ENCODE assay signal across 11 cellular contexts in the genomic region with DNA sequence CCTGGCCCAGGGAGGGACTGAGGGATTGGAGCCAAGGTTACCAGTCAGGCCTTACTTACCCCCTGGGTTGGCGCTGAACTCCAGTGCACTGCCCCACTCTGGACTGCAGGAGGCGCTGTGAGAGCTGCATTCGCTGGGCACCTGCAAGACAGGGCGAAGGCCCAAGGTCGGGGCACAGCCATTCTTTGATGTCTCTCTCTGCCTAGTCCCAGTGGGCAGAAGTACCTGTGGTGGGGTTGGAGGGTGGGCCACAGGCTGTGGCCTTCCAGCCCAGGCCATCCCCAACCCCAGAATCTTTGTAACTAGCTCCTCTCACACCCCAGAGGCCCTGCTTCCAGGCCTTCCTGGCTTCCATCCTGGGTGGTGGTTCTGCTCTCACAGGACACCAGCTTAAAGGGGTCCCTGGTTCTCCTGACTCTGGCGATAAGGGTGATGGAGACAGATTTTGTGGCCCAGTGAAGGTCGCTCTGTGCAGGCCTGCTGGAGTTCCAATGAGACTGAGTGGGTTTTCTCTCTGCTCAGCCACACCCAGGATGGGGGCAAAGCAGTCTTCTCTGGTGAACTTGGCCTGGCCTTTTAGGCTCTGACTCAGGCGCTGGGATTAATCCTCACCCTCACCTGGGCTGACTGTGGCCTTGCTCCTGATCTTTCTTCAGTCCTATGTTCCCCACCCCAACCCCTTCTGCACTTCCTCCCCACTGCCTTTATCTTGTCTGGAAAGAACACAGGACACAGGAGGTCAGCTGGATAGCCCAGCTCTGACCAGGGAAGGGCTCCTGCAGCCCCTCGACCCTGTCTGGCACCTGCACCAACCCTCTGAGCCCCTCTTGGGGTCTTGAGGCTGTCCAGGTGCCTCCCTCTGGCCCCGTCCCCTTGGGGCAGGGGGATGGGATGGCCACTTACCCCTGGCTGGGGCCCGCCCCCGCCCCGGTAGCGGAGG. TPM values are rescaled to one million over a fixed set of nuclear protein-coding genes. Genes with fewer than 3 reads are reported as not detected.
DNase-seq lines count a peak whose midpoint lies in the region; ATAC-seq and TF ChIP-seq lines count a peak whose summit lies in the region.
"Had no signal": no experiment of that assay in that cellular context is flagged by ENCODE, and none has a peak within 500 bp of the region (broad histone marks: within the 10 kb centered on the region; RNA-seq: fewer than 3 reads in every experiment).

No MANE protein-coding gene starts in this region.

- CTCF ChIA-PET in activated CD4-positive, alpha-beta memory T cell treated with anti-CD3 and anti-CD28 coated beads, Interleukin-2, amount 10 ng/mL, durations not matched to agents 7 days and 5 days (lab: Charles Lee) = interaction anchor here (0.6 to 2.5 kb wide), 9 partner anchors 13 to 1012 kb away, joined by 3 to 12 read pairs (median 4); no protein-coding TSS in a partner anchor

- H3K9me3 ChIP-seq in lower lobe of right lung = no peaks in the 10 kb centered on the region

- peaks cover 14% of the 10 kb centered on the region for H3K27me3 Mint-ChIP-seq in activated CD4-positive, alpha-beta memory T cell treated with anti-CD3 and anti-CD28 coated beads, Interleukin-2, amount 10 ng/mL, durations not matched to agents 7 days and 5 days

- peak; percentile 6 to 19 for DNase-seq in AML-193 (lab: John Stamatoyannopoulos, UW)
- peak; percentile 67 for DNase-seq in GM20000 (ENCODE audit: low spot score)
- DNase-seq in activated CD4-positive, alpha-beta memory T cell treated with anti-CD3 and anti-CD28 coated beads, Interleukin-2, amount 10 ng/mL, durations not matched to agents 7 days and 5 days = peak; percentile 45
- no peak for DNase-seq in lower lobe of right lung
- no peak for DNase-seq in NCI-H345 (lab: John Stamatoyannopoulos, UW)
- DNase-seq in omental fat pad (ENCODE audit: low spot score) = no peak
- DNase-seq: aorta, NCI-H446 treated with DMSO at 0.1 percent for 48 hours had no signal

- H3K27ac Mint-ChIP-seq in activated CD4-positive, alpha-beta memory T cell treated with anti-CD3 and anti-CD28 coated beads, Interleukin-2, amount 10 ng/mL, durations not matched to agents 7 days and 5 days = no peak overlapping the region

- H3K9me3 Mint-ChIP-seq in activated CD4-positive, alpha-beta memory T cell treated with anti-CD3 and anti-CD28 coated beads, Interleukin-2, amount 10 ng/mL, durations not matched to agents 7 days and 5 days = no peaks in the 10 kb centered on the region

- no peaks in the 10 kb centered on the region for H3K36me3 Mint-ChIP-seq in activated CD4-positive, alpha-beta memory T cell treated with anti-CD3 and anti-CD28 coated beads, Interleukin-2, amount 10 ng/mL, durations not matched to agents 7 days and 5 days (ENCODE audit: low read depth)

- no peak overlapping the region for H3K4me3 ChIP-seq in lower lobe of right lung

- peak; percentile 68 for TF ChIP-seq CTCF in GM20000 (IDR thresholded peaks at IDR 0.05; ENCODE audit: extremely low read depth, missing control alignments)
- peak; percentile 33 for TF ChIP-seq CTCF in lower lobe of right lung (IDR thresholded peaks at IDR 0.05)
- no peak for TF ChIP-seq CTCF in omental fat pad (IDR thresholded peaks at IDR 0.05)

- H3K27me3 ChIP-seq in lower lobe of right lung (ENCODE audit: low read depth) = no peaks in the 10 kb centered on the region

- no peaks in the 10 kb centered on the region for H3K4me1 ChIP-seq in lower lobe of right lung

- H3K36me3 ChIP-seq in lower lobe of right lung = no peaks in the 10 kb centered on the region

- no peak overlapping the region for H3K27ac ChIP-seq in lower lobe of right lung

- H3K4me1 Mint-ChIP-seq in activated CD4-positive, alpha-beta memory T cell treated with anti-CD3 and anti-CD28 coated beads, Interleukin-2, amount 10 ng/mL, durations not matched to agents 7 days and 5 days = no peaks in the 10 kb centered on the region

- H3K4me3 Mint-ChIP-seq in activated CD4-positive, alpha-beta memory T cell treated with anti-CD3 and anti-CD28 coated beads, Interleukin-2, amount 10 ng/mL, durations not matched to agents 7 days and 5 days = no peak overlapping the region

- intact Hi-C loops in lower lobe of right lung (cut with DNase I) = no loop called here

- ATAC-seq in lower lobe of right lung (no peak), HG03432 (IDR thresholded peaks at IDR 0.05; ENCODE audit: unreplicated experiment) (no peak), GM21528 (IDR thresholded peaks at IDR 0.05; ENCODE audit: low FRiP score, unreplicated experiment) (no peak), omental fat pad (ENCODE audit: low FRiP score) (no peak)

- POLR2A ChIA-PET in activated CD4-positive, alpha-beta memory T cell treated with anti-CD3 and anti-CD28 coated beads, Interleukin-2, amount 10 ng/mL, durations not matched to agents 7 days and 5 days (lab: Charles Lee) = no interaction called here

RNA-seq across cellular contexts. Expression of gene MYOG, which starts 1.0 kb away (rescaled TPM):
- not detected for total RNA-seq in activated CD4-positive, alpha-beta memory T cell treated with anti-CD3 and anti-CD28 coated beads, Interleukin-2, amount 10 ng/mL, durations not matched to agents 7 days and 5 days
- not detected for total RNA-seq in lower lobe of right lung
- not detected for total RNA-seq in omental fat pad
- total RNA-seq: aorta, mononuclear cell had no signal

RNA-seq across cellular contexts. Expression of gene ADORA1, which starts 42.7 kb away (rescaled TPM):
- under 1 TPM in 1 of 2 experiments, not detected in 1; 0.40 TPM for total RNA-seq in activated CD4-positive, alpha-beta memory T cell treated with anti-CD3 and anti-CD28 coated beads, Interleukin-2, amount 10 ng/mL, durations not matched to agents 7 days and 5 days
- total RNA-seq in lower lobe of right lung (4.1 TPM), omental fat pad (1 to 10 TPM; 1.4 to 4.3 (median 2.6) TPM)
- total RNA-seq: mononuclear cell had no signal

RNA-seq across cellular contexts. Expression of gene PPFIA4, which starts 58.6 kb away (rescaled TPM):
- total RNA-seq in activated CD4-positive, alpha-beta memory T cell treated with anti-CD3 and anti-CD28 coated beads, Interleukin-2, amount 10 ng/mL, durations not matched to agents 7 days and 5 days = 10 to 100 TPM; 28.9 to 29.3 TPM
- total RNA-seq in lower lobe of right lung = 1.3 TPM
- total RNA-seq in omental fat pad = 1 to 10 TPM in 2 of 4 donors, under 1 TPM in 1, not detected in 1; 0.72 to 1.4 (median 1.2) TPM

Comparison
In these comparisons a context has a peak if more than half of its experiments do, and no peak if none do; other contexts are left out.
1. DNase-seq: peak in AML-193 (2 of 2), GM20000 (single experiment) and activated CD4-positive, alpha-beta memory T cell treated with anti-CD3 and anti-CD28 coated beads, Interleukin-2, amount 10 ng/mL, durations not matched to agents 7 days and 5 days (single experiment); none in lower lobe of right lung (single experiment), NCI-H345 (single experiment) and omental fat pad (single experiment).
2. CTCF ChIP-seq: peak in GM20000 (single experiment) and lower lobe of right lung (single experiment); none in omental fat pad (0 of 3).
3. RNA of gene PPFIA4, which starts 58.6 kb away (total RNA-seq): 28.9 to 29.3 TPM in activated CD4-positive, alpha-beta memory T cell treated with anti-CD3 and anti-CD28 coated beads, Interleukin-2, amount 10 ng/mL, durations not matched to agents 7 days and 5 days; 1.3 TPM in lower lobe of right lung (single experiment) and 0.72 to 1.4 TPM in omental fat pad; every median in the first group is over 10 times any median in the second.